ENCODE assay signal across 9 cellular contexts in the genomic region with DNA sequence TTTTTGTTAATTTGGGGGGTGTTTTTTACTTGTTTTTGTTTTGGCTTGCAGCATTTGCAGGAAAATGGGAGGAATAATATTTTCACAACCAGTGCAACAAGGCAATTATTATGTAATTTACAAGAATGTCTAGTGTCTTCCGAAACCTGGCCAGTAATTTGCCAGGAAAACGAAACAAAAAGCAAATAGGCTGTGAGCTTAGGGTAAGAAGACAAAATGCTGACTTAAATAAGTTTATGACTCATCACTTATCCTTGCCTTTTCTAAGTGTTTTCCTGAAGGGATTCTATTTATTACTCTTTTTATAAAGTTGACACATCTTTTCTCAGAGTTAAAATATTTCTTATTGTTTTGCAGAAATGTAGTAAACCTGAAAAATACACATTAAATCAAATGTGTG. TPM values are rescaled to one million over a fixed set of nuclear protein-coding genes. Genes with fewer than 3 reads are reported as not detected.
DNase-seq lines count a peak whose midpoint lies in the region; ATAC-seq and TF ChIP-seq lines count a peak whose summit lies in the region.
"Had no signal": no experiment of that assay in that cellular context is flagged by ENCODE, and none has a peak within 500 bp of the region (broad histone marks: within the 10 kb centered on the region; RNA-seq: fewer than 3 reads in every experiment).

No MANE protein-coding gene starts in this region.

- no peaks in the 10 kb centered on the region for H3K9me3 ChIP-seq in RWPE2 (ENCODE audit: severe bottlenecking)

- no peaks in the 10 kb centered on the region for H3K27me3 ChIP-seq in RWPE2 (ENCODE audit: insufficient read depth, poor library complexity, severe bottlenecking)

- DNase-seq in activated naive CD8-positive, alpha-beta T cell treated with anti-CD3 and anti-CD28 coated beads, Interleukin-2, amount 10 ng/mL, durations not matched to agents 7 days and 5 days, result no peak
- DNase-seq in activated naive CD8-positive, alpha-beta T cell treated with anti-CD3 and anti-CD28 coated beads, Interleukin-2, amount 50 U/mL, for 24 hours, result no peak
- DNase-seq in RWPE2 (ENCODE audit: low spot score), result no peak
- DNase-seq in glomerular visceral epithelial cell (ENCODE audit: extremely low spot score), result peak; percentile 62
- no peak for DNase-seq in activated CD4-positive, alpha-beta memory T cell treated with anti-CD3 and anti-CD28 coated beads, Interleukin-2, amount 10 ng/mL, durations not matched to agents 7 days and 5 days
- no peak for DNase-seq in activated CD4-positive, CD25-positive, alpha-beta regulatory T cell (lab: John Stamatoyannopoulos, UW)
- DNase-seq in NCI-H82 (lab: John Stamatoyannopoulos, UW), result no peak

- H3K4me1 ChIP-seq in RWPE2 (ENCODE audit: insufficient read depth, poor library complexity, severe bottlenecking), result peaks cover 6% of the 10 kb centered on the region

- POLR2A ChIA-PET in activated naive CD8-positive, alpha-beta T cell treated with anti-CD3 and anti-CD28 coated beads, Interleukin-2, amount 10 ng/mL, durations not matched to agents 7 days and 5 days (lab: Charles Lee), result no interaction called here
- POLR2A ChIA-PET in activated CD4-positive, alpha-beta memory T cell treated with anti-CD3 and anti-CD28 coated beads, Interleukin-2, amount 10 ng/mL, durations not matched to agents 7 days and 5 days (lab: Charles Lee), result no interaction called here

- no peaks in the 10 kb centered on the region for H3K4me1 Mint-ChIP-seq in activated naive CD8-positive, alpha-beta T cell treated with anti-CD3 and anti-CD28 coated beads, Interleukin-2, amount 10 ng/mL, durations not matched to agents 7 days and 5 days
- H3K4me1 Mint-ChIP-seq in activated naive CD8-positive, alpha-beta T cell treated with anti-CD3 and anti-CD28 coated beads, Interleukin-2, amount 50 U/mL, for 24 hours, result no peaks in the 10 kb centered on the region
- H3K4me1 Mint-ChIP-seq in activated CD4-positive, alpha-beta memory T cell treated with anti-CD3 and anti-CD28 coated beads, Interleukin-2, amount 10 ng/mL, durations not matched to agents 7 days and 5 days, result no peaks in the 10 kb centered on the region

- H3K27me3 Mint-ChIP-seq in activated naive CD8-positive, alpha-beta T cell treated with anti-CD3 and anti-CD28 coated beads, Interleukin-2, amount 10 ng/mL, durations not matched to agents 7 days and 5 days, result no peaks in the 10 kb centered on the region
- H3K27me3 Mint-ChIP-seq in activated naive CD8-positive, alpha-beta T cell treated with anti-CD3 and anti-CD28 coated beads, Interleukin-2, amount 50 U/mL, for 24 hours, result no peaks in the 10 kb centered on the region
- H3K27me3 Mint-ChIP-seq in activated CD4-positive, alpha-beta memory T cell treated with anti-CD3 and anti-CD28 coated beads, Interleukin-2, amount 10 ng/mL, durations not matched to agents 7 days and 5 days, result no peaks in the 10 kb centered on the region

- H3K4me3 Mint-ChIP-seq in activated naive CD8-positive, alpha-beta T cell treated with anti-CD3 and anti-CD28 coated beads, Interleukin-2, amount 10 ng/mL, durations not matched to agents 7 days and 5 days, result peak overlapping the region; percentile 39
- no peak overlapping the region for H3K4me3 Mint-ChIP-seq in activated naive CD8-positive, alpha-beta T cell treated with anti-CD3 and anti-CD28 coated beads, Interleukin-2, amount 50 U/mL, for 24 hours
- H3K4me3 Mint-ChIP-seq in activated CD4-positive, alpha-beta memory T cell treated with anti-CD3 and anti-CD28 coated beads, Interleukin-2, amount 10 ng/mL, durations not matched to agents 7 days and 5 days, result no peak overlapping the region

- no peak overlapping the region for H3K27ac Mint-ChIP-seq in activated naive CD8-positive, alpha-beta T cell treated with anti-CD3 and anti-CD28 coated beads, Interleukin-2, amount 10 ng/mL, durations not matched to agents 7 days and 5 days
- no peak overlapping the region for H3K27ac Mint-ChIP-seq in activated naive CD8-positive, alpha-beta T cell treated with anti-CD3 and anti-CD28 coated beads, Interleukin-2, amount 50 U/mL, for 24 hours
- H3K27ac Mint-ChIP-seq in activated CD4-positive, alpha-beta memory T cell treated with anti-CD3 and anti-CD28 coated beads, Interleukin-2, amount 10 ng/mL, durations not matched to agents 7 days and 5 days, result no peak overlapping the region

- no peaks in the 10 kb centered on the region for H3K36me3 Mint-ChIP-seq in activated naive CD8-positive, alpha-beta T cell treated with anti-CD3 and anti-CD28 coated beads, Interleukin-2, amount 10 ng/mL, durations not matched to agents 7 days and 5 days
- H3K36me3 Mint-ChIP-seq in activated naive CD8-positive, alpha-beta T cell treated with anti-CD3 and anti-CD28 coated beads, Interleukin-2, amount 50 U/mL, for 24 hours (ENCODE audit: low read depth), result no peaks in the 10 kb centered on the region
- no peaks in the 10 kb centered on the region for H3K36me3 Mint-ChIP-seq in activated CD4-positive, alpha-beta memory T cell treated with anti-CD3 and anti-CD28 coated beads, Interleukin-2, amount 10 ng/mL, durations not matched to agents 7 days and 5 days (ENCODE audit: low read depth)

- peak overlapping the region; percentile 11 for H3K4me3 ChIP-seq in RWPE2 (ENCODE audit: severe bottlenecking)

- CTCF ChIA-PET in activated CD4-positive, alpha-beta memory T cell treated with anti-CD3 and anti-CD28 coated beads, Interleukin-2, amount 10 ng/mL, durations not matched to agents 7 days and 5 days (lab: Charles Lee), result no interaction called here

- ATAC-seq in activated naive CD8-positive, alpha-beta T cell treated with anti-CD3 and anti-CD28 coated beads, Interleukin-2, amount 10 ng/mL, durations not matched to agents 7 days and 5 days (ENCODE audit: low read depth), result no peak
- no peak for ATAC-seq in activated naive CD8-positive, alpha-beta T cell treated with anti-CD3 and anti-CD28 coated beads, Interleukin-2, amount 50 U/mL, for 24 hours
- peak; percentile 79 for ATAC-seq in RWPE2 (ENCODE audit: low read depth)
- ATAC-seq in GM19023 (IDR thresholded peaks at IDR 0.05; ENCODE audit: unreplicated experiment), result no peak
- ATAC-seq: Panc1 had no signal

- H3K27ac ChIP-seq in RWPE2 (ENCODE audit: poor library complexity, severe bottlenecking), result no peak overlapping the region

- no peaks in the 10 kb centered on the region for H3K36me3 ChIP-seq in RWPE2 (ENCODE audit: low read depth)

- H3K9me3 Mint-ChIP-seq in activated naive CD8-positive, alpha-beta T cell treated with anti-CD3 and anti-CD28 coated beads, Interleukin-2, amount 10 ng/mL, durations not matched to agents 7 days and 5 days, result peaks cover 6% of the 10 kb centered on the region
- peaks cover 20% of the 10 kb centered on the region for H3K9me3 Mint-ChIP-seq in activated naive CD8-positive, alpha-beta T cell treated with anti-CD3 and anti-CD28 coated beads, Interleukin-2, amount 50 U/mL, for 24 hours
- peaks cover 2% of the 10 kb centered on the region for H3K9me3 Mint-ChIP-seq in activated CD4-positive, alpha-beta memory T cell treated with anti-CD3 and anti-CD28 coated beads, Interleukin-2, amount 10 ng/mL, durations not matched to agents 7 days and 5 days

- TF ChIP-seq CTCF in RWPE2 (IDR thresholded peaks at IDR 0.05; ENCODE audit: poor library complexity, severe bottlenecking), result no peak

RNA-seq across cellular contexts. Expression of gene KCNT2, which starts 49.8 kb away (rescaled TPM):
- total RNA-seq in activated naive CD8-positive, alpha-beta T cell treated with anti-CD3 and anti-CD28 coated beads, Interleukin-2, amount 10 ng/mL, durations not matched to agents 7 days and 5 days, result not detected
- not detected for total RNA-seq in activated CD4-positive, alpha-beta memory T cell treated with anti-CD3 and anti-CD28 coated beads, Interleukin-2, amount 10 ng/mL, durations not matched to agents 7 days and 5 days
